8 cellular contexts compared by ENCODE assay signal in the genomic region with DNA sequence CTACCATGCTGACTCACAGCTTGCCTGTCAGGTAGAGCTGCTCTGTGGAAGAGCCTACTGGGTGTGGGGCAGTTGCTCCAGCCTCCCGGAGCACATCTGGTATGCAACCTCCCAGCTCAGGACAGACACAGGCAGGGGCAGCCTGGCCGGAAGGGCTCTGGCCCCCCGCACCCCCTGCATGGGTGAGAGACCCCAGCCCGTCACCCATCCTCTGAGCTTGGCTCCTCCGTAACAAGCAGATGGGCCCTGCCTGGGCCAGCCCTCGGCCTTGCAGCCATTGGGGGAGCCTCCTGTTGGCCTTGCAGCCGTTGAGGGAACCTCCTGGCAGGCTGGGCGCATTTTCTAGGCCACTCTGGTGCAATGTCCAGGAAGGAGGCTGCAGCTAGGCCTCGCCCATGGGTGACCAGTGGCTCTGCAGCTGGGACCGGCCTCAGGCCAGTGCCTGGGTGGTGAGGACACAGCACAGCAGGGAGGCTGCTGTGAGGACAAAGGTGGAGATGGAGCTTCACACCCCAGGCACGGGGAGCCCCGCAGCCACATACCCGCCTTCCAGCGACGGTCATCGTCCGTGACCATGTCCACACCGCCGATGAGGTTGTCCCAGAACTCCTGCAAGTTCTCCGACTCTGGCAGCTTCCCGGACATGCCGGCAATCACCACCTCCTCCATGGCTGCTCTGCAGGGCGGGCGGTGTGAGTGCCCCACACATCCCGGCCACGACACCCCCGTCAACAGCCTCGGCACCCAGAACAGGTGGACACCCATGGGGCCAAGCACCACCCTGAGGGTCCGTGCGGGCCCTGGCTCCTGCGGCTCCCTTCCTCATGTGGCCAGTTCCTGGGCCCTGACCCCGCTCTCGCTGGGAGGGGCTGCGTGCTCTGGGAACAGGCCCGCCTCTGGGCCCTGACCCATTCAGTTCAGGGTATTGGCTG. TPM values are rescaled to one million over a fixed set of nuclear protein-coding genes. Genes with fewer than 3 reads are reported as not detected.
DNase-seq lines count a peak whose midpoint lies in the region; ATAC-seq, FAIRE-seq and TF ChIP-seq lines count a peak whose summit lies in the region.

No MANE protein-coding gene starts in this region.

- H4K20me1 ChIP-seq in keratinocyte (ENCODE audit: control insufficient read depth, extremely low read depth, insufficient read depth, low read length) = peaks cover 34% of the 10 kb centered on the region

- peak overlapping the region; percentile 19 for H3K27ac Mint-ChIP-seq in activated naive CD4-positive, alpha-beta T cell treated with anti-CD3 and anti-CD28 coated beads, Interleukin-2, amount 10 ng/mL, durations not matched to agents 7 days and 5 days
- H3K27ac Mint-ChIP-seq in activated naive CD8-positive, alpha-beta T cell = no peak overlapping the region

- intact Hi-C loops in upper lobe of right lung (cut with DNase I) = no loop called here

- peak overlapping the region; percentile 72 for H3K4me3 Mint-ChIP-seq in activated naive CD4-positive, alpha-beta T cell treated with anti-CD3 and anti-CD28 coated beads, Interleukin-2, amount 10 ng/mL, durations not matched to agents 7 days and 5 days
- peak overlapping the region; percentile 79 for H3K4me3 Mint-ChIP-seq in activated naive CD8-positive, alpha-beta T cell

- H3K27me3 ChIP-seq in keratinocyte (ENCODE audit: control insufficient read depth, extremely low read depth, insufficient read depth, low read length) (no peaks in the 10 kb centered on the region), upper lobe of right lung (no peaks in the 10 kb centered on the region)

- no peak for FAIRE-seq in keratinocyte (lab: Jason Lieb, UNC)

- dilution Hi-C loops in keratinocyte (cut with MboI; ENCODE audit: extremely low pct_ligation_motif_present, low sequenced_read_pairs) = no loop called here

- H3K9me3 ChIP-seq in keratinocyte (ENCODE audit: control insufficient read depth, low read depth, low read length) (no peaks in the 10 kb centered on the region), upper lobe of right lung (no peaks in the 10 kb centered on the region)

- peaks cover 55% of the 10 kb centered on the region for H3K79me2 ChIP-seq in keratinocyte (ENCODE audit: control insufficient read depth, insufficient read depth, low read length)

- no peak overlapping the region for H3K27ac ChIP-seq in keratinocyte (ENCODE audit: control insufficient read depth, insufficient read depth, low read length)
- peak overlapping the region; percentile 92 for H3K27ac ChIP-seq in upper lobe of right lung

- H3K9ac ChIP-seq in keratinocyte (ENCODE audit: control insufficient read depth, extremely low read depth, insufficient read depth, low read length) = peak overlapping the region; percentile 81

- H3K4me1 Mint-ChIP-seq in activated naive CD4-positive, alpha-beta T cell treated with anti-CD3 and anti-CD28 coated beads, Interleukin-2, amount 10 ng/mL, durations not matched to agents 7 days and 5 days = peaks cover 17% of the 10 kb centered on the region
- H3K4me1 Mint-ChIP-seq in activated naive CD8-positive, alpha-beta T cell (ENCODE audit: low read depth) = peaks cover 7% of the 10 kb centered on the region

- H3K36me3 ChIP-seq in keratinocyte (ENCODE audit: control insufficient read depth in 2 of 2, extremely low read depth in 1 of 2, insufficient read depth in 2 of 2, low read length in 2 of 2) = peaks cover 24 to 27% of the 10 kb centered on the region in 2 experiments
- H3K36me3 ChIP-seq in upper lobe of right lung = peaks cover 50% of the 10 kb centered on the region

- no peak for DNase-seq in activated naive CD4-positive, alpha-beta T cell treated with anti-CD3 and anti-CD28 coated beads, Interleukin-2, amount 10 ng/mL, durations not matched to agents 7 days and 5 days
- no peak for DNase-seq in activated naive CD4-positive, alpha-beta T cell treated with Interleukin-2 at 50 U/mL for 16 hours
- DNase-seq in keratinocyte (ENCODE audit: low read depth, low spot score) (no peak), upper lobe of right lung (no peak), HuH-7 (ENCODE audit: low spot score) (no peak)

- H3K27me3 Mint-ChIP-seq in activated naive CD4-positive, alpha-beta T cell treated with anti-CD3 and anti-CD28 coated beads, Interleukin-2, amount 10 ng/mL, durations not matched to agents 7 days and 5 days = no peaks in the 10 kb centered on the region
- H3K27me3 Mint-ChIP-seq in activated naive CD8-positive, alpha-beta T cell = no peaks in the 10 kb centered on the region

- peaks cover 29% of the 10 kb centered on the region for H3K4me1 ChIP-seq in keratinocyte (ENCODE audit: control insufficient read depth, extremely low read depth, insufficient read depth, low read length)
- peaks cover 20% of the 10 kb centered on the region for H3K4me1 ChIP-seq in upper lobe of right lung

- CTCF ChIA-PET in activated naive CD4-positive, alpha-beta T cell treated with anti-CD3 and anti-CD28 coated beads, Interleukin-2, amount 10 ng/mL, durations not matched to agents 7 days and 5 days (lab: Charles Lee) = interaction anchor here (0.8 to 1.6 kb wide), 3 partner anchors 10 to 64 kb away, joined by 3 to 5 read pairs (median 3); partner anchors contain the start of gene RAC3

- H3K4me3 ChIP-seq in keratinocyte (ENCODE audit: control insufficient read depth in 2 of 3, extremely low read depth in 1 of 3, insufficient read depth in 2 of 3, low read depth in 1 of 3, low read length in 3 of 3) = peak overlapping the region; percentile 76 to 85 (median 83)
- H3K4me3 ChIP-seq in upper lobe of right lung = peak overlapping the region; percentile 78

- peak overlapping the region; percentile 93 for H3K4me2 ChIP-seq in keratinocyte (ENCODE audit: control insufficient read depth, extremely low read depth, insufficient read depth, low read depth, low read length)

- H3K9me1 ChIP-seq in keratinocyte (ENCODE audit: control insufficient read depth, extremely low read depth, insufficient read depth, low read length) = no peaks in the 10 kb centered on the region

- TF ChIP-seq CTCF in keratinocyte (optimal IDR thresholded peaks at IDR 0.05 in 1 of 3, IDR thresholded peaks at IDR 0.05 in 1 of 3, conservative IDR thresholded peaks at IDR 0.05 in 1 of 3; ENCODE audit: extremely low read depth in 1 of 3, insufficient read depth in 2 of 3, low read length in 3 of 3) (no peak), upper lobe of right lung (IDR thresholded peaks at IDR 0.05) (no peak)

- no peaks in the 10 kb centered on the region for H3K9me3 Mint-ChIP-seq in activated naive CD4-positive, alpha-beta T cell treated with anti-CD3 and anti-CD28 coated beads, Interleukin-2, amount 10 ng/mL, durations not matched to agents 7 days and 5 days
- no peaks in the 10 kb centered on the region for H3K9me3 Mint-ChIP-seq in activated naive CD8-positive, alpha-beta T cell (ENCODE audit: low read depth)

- no peak overlapping the region for H2AFZ ChIP-seq in keratinocyte (ENCODE audit: control insufficient read depth, low read length)

- ATAC-seq in upper lobe of right lung (no peak), HG03354 (IDR thresholded peaks at IDR 0.05; ENCODE audit: poor library complexity, severe bottlenecking, unreplicated experiment) (no peak), HG02610 (IDR thresholded peaks at IDR 0.05; ENCODE audit: unreplicated experiment) (no peak)

- peaks cover 13% of the 10 kb centered on the region for H3K36me3 Mint-ChIP-seq in activated naive CD4-positive, alpha-beta T cell treated with anti-CD3 and anti-CD28 coated beads, Interleukin-2, amount 10 ng/mL, durations not matched to agents 7 days and 5 days
- H3K36me3 Mint-ChIP-seq in activated naive CD8-positive, alpha-beta T cell = no peaks in the 10 kb centered on the region

RNA-seq across cellular contexts. Expression of gene FASN, which starts 2.0 kb away (rescaled TPM):
- polyA plus RNA-seq in keratinocyte = 44.7 to 137 TPM (median 55.7 TPM) in 3 replicates
- polyA plus RNA-seq in keratinocyte (2011; ENCODE audit: low read depth) = 54.4 TPM
- 40.9 and 142 TPM in 2 replicates for polyA plus RNA-seq in keratinocyte (2011; cell fraction: cytosol; rRNA removed)
- polyA plus RNA-seq in keratinocyte (2011; cell fraction: nucleus; rRNA removed) = 190 and 294 TPM in 2 replicates
- polyA plus RNA-seq in keratinocyte (2012; ENCODE audit: low replicate concordance) = 53.9 and 385 TPM in 2 replicates
- polyA minus RNA-seq in keratinocyte = 134 to 602 TPM (median 159 TPM) in 3 replicates
- polyA minus RNA-seq in keratinocyte (2011; cell fraction: cytosol; rRNA and poly(A)+ RNA removed) = 642 TPM
- 467 and 561 TPM in 2 replicates for polyA minus RNA-seq in keratinocyte (2011; cell fraction: nucleus; rRNA and poly(A)+ RNA removed)
- 432 TPM for total RNA-seq in upper lobe of right lung

RNA-seq across cellular contexts. Expression of gene DUS1L, which starts 30.4 kb away (rescaled TPM):
- polyA plus RNA-seq in keratinocyte = 49.1 to 68.3 TPM (median 52.0 TPM) in 3 replicates
- polyA plus RNA-seq in keratinocyte (2011; ENCODE audit: low read depth) = 24.6 TPM
- 50.8 and 74.9 TPM in 2 replicates for polyA plus RNA-seq in keratinocyte (2011; cell fraction: cytosol; rRNA removed)
- 137 and 163 TPM in 2 replicates for polyA plus RNA-seq in keratinocyte (2011; cell fraction: nucleus; rRNA removed)
- polyA plus RNA-seq in keratinocyte (2012; ENCODE audit: low replicate concordance) = 70.2 and 83.6 TPM in 2 replicates
- polyA minus RNA-seq in keratinocyte = 20.4 to 46.2 TPM (median 22.9 TPM) in 3 replicates
- polyA minus RNA-seq in keratinocyte (2011; cell fraction: cytosol; rRNA and poly(A)+ RNA removed) = 52.2 TPM
- 31.5 and 31.8 TPM in 2 replicates for polyA minus RNA-seq in keratinocyte (2011; cell fraction: nucleus; rRNA and poly(A)+ RNA removed)
- 82.4 TPM for total RNA-seq in upper lobe of right lung

RNA-seq across cellular contexts. Expression of gene GPS1, which starts 44.3 kb away (rescaled TPM):
- polyA plus RNA-seq in keratinocyte = 60.4 to 99.3 TPM (median 81.7 TPM) in 3 replicates
- 45.3 TPM for polyA plus RNA-seq in keratinocyte (2011; ENCODE audit: low read depth)
- polyA plus RNA-seq in keratinocyte (2011; cell fraction: cytosol; rRNA removed) = 59.9 and 110 TPM in 2 replicates
- polyA plus RNA-seq in keratinocyte (2011; cell fraction: nucleus; rRNA removed) = 99.2 and 130 TPM in 2 replicates
- 61.9 and 91.0 TPM in 2 replicates for polyA plus RNA-seq in keratinocyte (2012; ENCODE audit: low replicate concordance)
- polyA minus RNA-seq in keratinocyte = 85.7 to 144 TPM (median 96.6 TPM) in 3 replicates
- 154 TPM for polyA minus RNA-seq in keratinocyte (2011; cell fraction: cytosol; rRNA and poly(A)+ RNA removed)
- polyA minus RNA-seq in keratinocyte (2011; cell fraction: nucleus; rRNA and poly(A)+ RNA removed) = 36.0 and 44.9 TPM in 2 replicates
- total RNA-seq in upper lobe of right lung = 78.0 TPM

RNA-seq across cellular contexts. Expression of gene RFNG, which starts 44.4 kb away (rescaled TPM):
- 10.2 to 25.3 TPM (median 13.6 TPM) in 3 replicates for polyA plus RNA-seq in keratinocyte
- polyA plus RNA-seq in keratinocyte (2011; ENCODE audit: low read depth) = 10.9 TPM
- 5.5 and 14.9 TPM in 2 replicates for polyA plus RNA-seq in keratinocyte (2011; cell fraction: cytosol; rRNA removed)
- polyA plus RNA-seq in keratinocyte (2011; cell fraction: nucleus; rRNA removed) = 54.3 and 78.8 TPM in 2 replicates
- polyA plus RNA-seq in keratinocyte (2012; ENCODE audit: low replicate concordance) = 23.8 and 42.0 TPM in 2 replicates
- 5.4 to 31.0 TPM (median 8.0 TPM) in 3 replicates for polyA minus RNA-seq in keratinocyte
- 21.1 TPM for polyA minus RNA-seq in keratinocyte (2011; cell fraction: cytosol; rRNA and poly(A)+ RNA removed)
- 18.7 and 21.1 TPM in 2 replicates for polyA minus RNA-seq in keratinocyte (2011; cell fraction: nucleus; rRNA and poly(A)+ RNA removed)
- total RNA-seq in upper lobe of right lung = 38.5 TPM

RNA-seq across cellular contexts. Expression of gene DCXR, which starts 58.5 kb away (rescaled TPM):
- 45.4 to 73.6 TPM (median 64.0 TPM) in 3 replicates for polyA plus RNA-seq in keratinocyte
- 10.2 TPM for polyA plus RNA-seq in keratinocyte (2011; ENCODE audit: low read depth)
- 59.0 and 103 TPM in 2 replicates for polyA plus RNA-seq in keratinocyte (2011; cell fraction: cytosol; rRNA removed)
- 51.5 and 77.5 TPM in 2 replicates for polyA plus RNA-seq in keratinocyte (2011; cell fraction: nucleus; rRNA removed)
- polyA plus RNA-seq in keratinocyte (2012; ENCODE audit: low replicate concordance) = 62.1 and 118 TPM in 2 replicates
- 39.1 to 83.3 TPM (median 62.9 TPM) in 3 replicates for polyA minus RNA-seq in keratinocyte
- 41.8 TPM for polyA minus RNA-seq in keratinocyte (2011; cell fraction: cytosol; rRNA and poly(A)+ RNA removed)
- 12.2 and 13.9 TPM in 2 replicates for polyA minus RNA-seq in keratinocyte (2011; cell fraction: nucleus; rRNA and poly(A)+ RNA removed)
- total RNA-seq in upper lobe of right lung = 143 TPM
